1 cellular context compared by ENCODE assay signal in the genomic region with DNA sequence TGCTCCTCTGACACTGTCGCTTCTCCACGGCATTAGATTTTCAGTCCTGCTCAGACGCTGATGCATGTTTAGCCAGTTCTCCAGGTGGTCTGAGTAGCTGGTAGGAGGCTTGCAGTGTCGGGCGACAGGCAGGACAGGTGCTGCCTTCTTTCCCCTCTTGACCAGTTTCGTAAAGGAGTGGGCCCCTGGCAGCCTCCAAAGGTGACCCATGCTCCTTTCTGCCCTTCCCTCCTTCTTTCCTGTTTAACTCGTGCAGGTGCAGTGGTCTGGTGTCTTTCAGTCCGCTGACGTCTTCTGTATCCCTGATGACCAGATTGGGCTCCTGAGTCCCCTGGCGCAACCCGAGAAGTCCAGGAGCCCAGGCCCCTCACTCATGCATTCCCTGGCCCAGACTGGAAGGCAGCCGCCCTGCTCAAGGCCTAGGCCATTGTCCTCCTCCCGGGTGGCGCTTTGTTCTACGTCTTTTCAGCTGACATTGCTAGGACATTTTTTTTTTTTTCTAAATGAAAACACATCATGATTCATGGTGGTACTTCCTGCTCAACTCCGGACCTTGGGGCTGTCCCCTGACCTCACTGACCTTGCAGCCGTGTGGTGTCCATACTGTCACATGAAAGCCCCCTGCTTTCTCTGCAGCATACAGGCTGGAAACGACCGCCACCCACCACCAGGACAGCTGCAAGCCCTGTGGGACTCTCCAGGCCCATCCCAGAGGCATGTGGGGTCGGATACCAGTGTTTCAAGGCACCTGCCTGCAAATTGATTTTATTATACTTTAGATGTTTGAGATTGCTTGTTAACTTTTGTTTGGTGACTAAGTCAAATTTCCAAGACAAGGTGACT.
TF ChIP-seq lines count a peak whose summit lies in the region.

No MANE protein-coding gene starts in this region.

TF ChIP-seq in HCT116, 20 proteins besides CTCF, POLR2A, EP300 and RAD21:
- TF ChIP-seq EZH2phosphoT487 (IDR thresholded peaks at IDR 0.05; ENCODE audit: borderline replicate concordance) (no peak), CBX3 (IDR thresholded peaks at IDR 0.05; ENCODE audit: low read depth) (no peak), EGR1 (IDR thresholded peaks at IDR 0.05; ENCODE audit: low read depth) (no peak), TCF7L2 (IDR thresholded peaks at IDR 0.05; ENCODE audit: borderline replicate concordance, extremely low read depth, insufficient read depth, insufficient read length) (no peak), SP1 (IDR thresholded peaks at IDR 0.05; ENCODE audit: low read depth) (no peak), FOSL1 (IDR thresholded peaks at IDR 0.05; ENCODE audit: low read depth) (no peak), YY1 (IDR thresholded peaks at IDR 0.05; ENCODE audit: extremely low read depth, insufficient replicate concordance, low read depth, low read length) (no peak), ZNF274 (IDR thresholded peaks at IDR 0.05; ENCODE audit: low read depth, low read length) (no peak), JUND (IDR thresholded peaks at IDR 0.05) (no peak), SIN3A (IDR thresholded peaks at IDR 0.05; ENCODE audit: low read depth) (no peak), EZH2 (IDR thresholded peaks at IDR 0.05) (no peak), ZFX (IDR thresholded peaks at IDR 0.05) (no peak), CEBPB (IDR thresholded peaks at IDR 0.05; ENCODE audit: low read depth) (no peak), ELF1 (IDR thresholded peaks at IDR 0.05; ENCODE audit: borderline replicate concordance, low read depth) (no peak), POLR2AphosphoS5 (IDR thresholded peaks at IDR 0.05; ENCODE audit: low read depth, low read length) (no peak)
- TF ChIP-seq, protein P1, sequence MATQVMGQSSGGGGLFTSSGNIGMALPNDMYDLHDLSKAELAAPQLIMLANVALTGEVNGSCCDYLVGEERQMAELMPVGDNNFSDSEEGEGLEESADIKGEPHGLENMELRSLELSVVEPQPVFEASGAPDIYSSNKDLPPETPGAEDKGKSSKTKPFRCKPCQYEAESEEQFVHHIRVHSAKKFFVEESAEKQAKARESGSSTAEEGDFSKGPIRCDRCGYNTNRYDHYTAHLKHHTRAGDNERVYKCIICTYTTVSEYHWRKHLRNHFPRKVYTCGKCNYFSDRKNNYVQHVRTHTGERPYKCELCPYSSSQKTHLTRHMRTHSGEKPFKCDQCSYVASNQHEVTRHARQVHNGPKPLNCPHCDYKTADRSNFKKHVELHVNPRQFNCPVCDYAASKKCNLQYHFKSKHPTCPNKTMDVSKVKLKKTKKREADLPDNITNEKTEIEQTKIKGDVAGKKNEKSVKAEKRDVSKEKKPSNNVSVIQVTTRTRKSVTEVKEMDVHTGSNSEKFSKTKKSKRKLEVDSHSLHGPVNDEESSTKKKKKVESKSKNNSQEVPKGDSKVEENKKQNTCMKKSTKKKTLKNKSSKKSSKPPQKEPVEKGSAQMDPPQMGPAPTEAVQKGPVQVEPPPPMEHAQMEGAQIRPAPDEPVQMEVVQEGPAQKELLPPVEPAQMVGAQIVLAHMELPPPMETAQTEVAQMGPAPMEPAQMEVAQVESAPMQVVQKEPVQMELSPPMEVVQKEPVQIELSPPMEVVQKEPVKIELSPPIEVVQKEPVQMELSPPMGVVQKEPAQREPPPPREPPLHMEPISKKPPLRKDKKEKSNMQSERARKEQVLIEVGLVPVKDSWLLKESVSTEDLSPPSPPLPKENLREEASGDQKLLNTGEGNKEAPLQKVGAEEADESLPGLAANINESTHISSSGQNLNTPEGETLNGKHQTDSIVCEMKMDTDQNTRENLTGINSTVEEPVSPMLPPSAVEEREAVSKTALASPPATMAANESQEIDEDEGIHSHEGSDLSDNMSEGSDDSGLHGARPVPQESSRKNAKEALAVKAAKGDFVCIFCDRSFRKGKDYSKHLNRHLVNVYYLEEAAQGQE (IDR thresholded peaks at IDR 0.05; ENCODE audit: low read depth), result no peak
- TF ChIP-seq, protein P2, sequence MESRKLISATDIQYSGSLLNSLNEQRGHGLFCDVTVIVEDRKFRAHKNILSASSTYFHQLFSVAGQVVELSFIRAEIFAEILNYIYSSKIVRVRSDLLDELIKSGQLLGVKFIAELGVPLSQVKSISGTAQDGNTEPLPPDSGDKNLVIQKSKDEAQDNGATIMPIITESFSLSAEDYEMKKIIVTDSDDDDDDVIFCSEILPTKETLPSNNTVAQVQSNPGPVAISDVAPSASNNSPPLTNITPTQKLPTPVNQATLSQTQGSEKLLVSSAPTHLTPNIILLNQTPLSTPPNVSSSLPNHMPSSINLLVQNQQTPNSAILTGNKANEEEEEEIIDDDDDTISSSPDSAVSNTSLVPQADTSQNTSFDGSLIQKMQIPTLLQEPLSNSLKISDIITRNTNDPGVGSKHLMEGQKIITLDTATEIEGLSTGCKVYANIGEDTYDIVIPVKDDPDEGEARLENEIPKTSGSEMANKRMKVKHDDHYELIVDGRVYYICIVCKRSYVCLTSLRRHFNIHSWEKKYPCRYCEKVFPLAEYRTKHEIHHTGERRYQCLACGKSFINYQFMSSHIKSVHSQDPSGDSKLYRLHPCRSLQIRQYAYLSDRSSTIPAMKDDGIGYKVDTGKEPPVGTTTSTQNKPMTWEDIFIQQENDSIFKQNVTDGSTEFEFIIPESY (IDR thresholded peaks at IDR 0.05; ENCODE audit: extremely low read depth, insufficient replicate concordance, low read length), result no peak
- TF ChIP-seq, protein P3, sequence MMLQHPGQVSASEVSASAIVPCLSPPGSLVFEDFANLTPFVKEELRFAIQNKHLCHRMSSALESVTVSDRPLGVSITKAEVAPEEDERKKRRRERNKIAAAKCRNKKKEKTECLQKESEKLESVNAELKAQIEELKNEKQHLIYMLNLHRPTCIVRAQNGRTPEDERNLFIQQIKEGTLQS (IDR thresholded peaks at IDR 0.05), result no peak
